8 cellular contexts compared by ENCODE assay signal in the genomic region with DNA sequence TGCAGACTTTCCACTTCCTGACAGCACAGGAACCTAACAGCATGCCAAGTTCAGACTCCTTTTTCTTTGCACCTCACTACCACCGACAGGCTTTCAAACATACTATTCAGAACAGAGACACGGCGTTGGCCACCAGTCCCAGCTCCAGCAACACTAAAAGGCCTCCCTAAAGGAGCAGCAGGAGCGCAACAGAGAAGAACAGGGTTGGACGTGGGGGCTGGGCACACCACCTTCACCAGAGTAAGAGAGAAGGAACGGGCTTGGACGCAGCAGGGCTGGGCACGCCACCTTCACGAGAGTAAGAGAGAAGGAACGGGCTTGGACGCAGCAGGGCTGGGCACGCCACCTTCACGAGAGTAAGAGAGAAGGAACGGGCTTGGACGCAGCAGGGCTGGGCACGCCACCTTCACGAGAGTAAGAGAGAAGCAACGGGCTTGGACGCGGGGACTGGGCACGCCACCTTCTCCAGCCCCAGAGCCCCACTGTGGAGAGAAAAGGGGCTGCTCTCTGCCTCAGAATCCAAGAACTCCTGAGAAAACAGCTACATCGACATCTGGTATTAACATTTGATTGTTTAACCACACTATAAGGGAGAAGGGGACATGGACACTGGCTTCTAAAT. TPM values are rescaled to one million over a fixed set of nuclear protein-coding genes. Genes with fewer than 3 reads are reported as not detected.
DNase-seq lines count a peak whose midpoint lies in the region; ATAC-seq and TF ChIP-seq lines count a peak whose summit lies in the region.
"Not testable (repeated sequence)": the region's sequence is repeated elsewhere in the genome, so short reads cannot be mapped to it uniquely, and the experiment has no call there.

No MANE protein-coding gene starts in this region.

- not testable (repeated sequence) for H3K27ac Mint-ChIP-seq in GM23338; activated naive CD8-positive, alpha-beta T cell treated with anti-CD3 and anti-CD28 coated beads, Interleukin-2, amount 10 ng/mL, durations not matched to agents 7 days and 5 days
- H3K27ac Mint-ChIP-seq in naive thymus-derived CD8-positive, alpha-beta T cell, result peak overlapping the region in 5 of 10 donors; percentile 10 to 82 (median 46)
- H3K27ac Mint-ChIP-seq in stimulated activated naive CD8-positive, alpha-beta T cell treated with anti-CD3 and anti-CD28 coated beads, Interleukin-15, Interleukin-2, amounts not matched to agents 100 ng/mL and 50 ng/mL, for 24 hours, result peak overlapping the region; percentile 65

- H3K79me2 ChIP-seq in GM23338 (replicated peaks; ENCODE audit: insufficient read depth) (peaks cover 84% of the 10 kb centered on the region), hepatocyte (peaks cover 85% of the 10 kb centered on the region)

- H3K36me3 Mint-ChIP-seq in GM23338 (ENCODE audit: low read depth), result peaks cover 26% of the 10 kb centered on the region
- peaks cover 10% of the 10 kb centered on the region for H3K36me3 Mint-ChIP-seq in activated naive CD8-positive, alpha-beta T cell treated with anti-CD3 and anti-CD28 coated beads, Interleukin-2, amount 10 ng/mL, durations not matched to agents 7 days and 5 days
- peaks cover 0 to 12% (median 2%) of the 10 kb centered on the region in 3 donors for H3K36me3 Mint-ChIP-seq in naive thymus-derived CD8-positive, alpha-beta T cell
- peaks cover 24% of the 10 kb centered on the region for H3K36me3 Mint-ChIP-seq in stimulated activated naive CD8-positive, alpha-beta T cell treated with anti-CD3 and anti-CD28 coated beads, Interleukin-15, Interleukin-2, amounts not matched to agents 100 ng/mL and 50 ng/mL, for 24 hours (ENCODE audit: low read depth)

- not testable (repeated sequence) for H3K9me2 ChIP-seq in GM23338 (ENCODE audit: insufficient read depth); hepatocyte (replicated peaks; ENCODE audit: insufficient read depth)

- peaks cover 88 to 91% (median 89%) of the 10 kb centered on the region in 11 experiments for H4K20me1 ChIP-seq in BLaER1 treated with 17β-estradiol and CSF1 and Interleukin-3, amounts not matched to agents 10 nM and 100 nM
- H4K20me1 ChIP-seq in GM23338 (replicated peaks; ENCODE audit: insufficient read depth), result peaks cover 79% of the 10 kb centered on the region
- H4K20me1 ChIP-seq in hepatocyte (ENCODE audit: insufficient read depth, poor library complexity, severe bottlenecking), result peaks cover 90% of the 10 kb centered on the region

- peaks cover 76 to 85% (median 81%) of the 10 kb centered on the region in 10 experiments for H3K4me1 ChIP-seq in BLaER1 treated with 17β-estradiol and CSF1 and Interleukin-3, amounts not matched to agents 10 nM and 100 nM
- peaks cover 42% of the 10 kb centered on the region for H3K4me1 ChIP-seq in GM23338 (ENCODE audit: insufficient read depth)
- peaks cover 39% of the 10 kb centered on the region for H3K4me1 ChIP-seq in hepatocyte (ENCODE audit: insufficient read depth)
- peaks cover 62 to 71% of the 10 kb centered on the region in 2 experiments for H3K4me1 ChIP-seq in neutrophil (ENCODE audit: control insufficient read depth in 1 of 2, insufficient read depth in 1 of 2, low read depth in 1 of 2, low read length in 1 of 2)

- CTCF ChIA-PET in RWPE1 (lab: Yijun Ruan, JAX), result interaction anchor here (0.7 kb wide), 1 partner anchor 826 kb away, joined by 4 read pairs; no protein-coding TSS in a partner anchor

- not testable (repeated sequence) for H3K4me3 ChIP-seq in BLaER1 treated with 17β-estradiol and CSF1 and Interleukin-3, amounts not matched to agents 10 nM and 100 nM; GM23338; hepatocyte; neutrophil (ENCODE audit: low read depth in 1 of 2, low read length in 1 of 2)

- peaks cover 12% of the 10 kb centered on the region for H3K27me3 Mint-ChIP-seq in GM23338 (ENCODE audit: insufficient read depth, low read depth, poor library complexity)
- H3K27me3 Mint-ChIP-seq in activated naive CD8-positive, alpha-beta T cell treated with anti-CD3 and anti-CD28 coated beads, Interleukin-2, amount 10 ng/mL, durations not matched to agents 7 days and 5 days; naive thymus-derived CD8-positive, alpha-beta T cell; stimulated activated naive CD8-positive, alpha-beta T cell treated with anti-CD3 and anti-CD28 coated beads, Interleukin-15, Interleukin-2, amounts not matched to agents 100 ng/mL and 50 ng/mL, for 24 hours: not testable (repeated sequence)

- H3K4me1 Mint-ChIP-seq in GM23338, result peaks cover 33% of the 10 kb centered on the region
- H3K4me1 Mint-ChIP-seq in activated naive CD8-positive, alpha-beta T cell treated with anti-CD3 and anti-CD28 coated beads, Interleukin-2, amount 10 ng/mL, durations not matched to agents 7 days and 5 days, result peaks cover 36% of the 10 kb centered on the region
- H3K4me1 Mint-ChIP-seq in naive thymus-derived CD8-positive, alpha-beta T cell, result peaks cover 16 to 49% (median 43%) of the 10 kb centered on the region in 4 donors
- peaks cover 48% of the 10 kb centered on the region for H3K4me1 Mint-ChIP-seq in stimulated activated naive CD8-positive, alpha-beta T cell treated with anti-CD3 and anti-CD28 coated beads, Interleukin-15, Interleukin-2, amounts not matched to agents 100 ng/mL and 50 ng/mL, for 24 hours (ENCODE audit: low read depth)

- ATAC-seq in GM23338; naive thymus-derived CD8-positive, alpha-beta T cell: not testable (repeated sequence)
- ATAC-seq in activated naive CD8-positive, alpha-beta T cell treated with anti-CD3 and anti-CD28 coated beads, Interleukin-2, amount 10 ng/mL, durations not matched to agents 7 days and 5 days (ENCODE audit: low read depth), result peak; percentile 35

- peaks cover 0 to 12% (median 0%) of the 10 kb centered on the region in 11 experiments; a peak in 7 of 22 replicates for H3K9me3 ChIP-seq in BLaER1 treated with 17β-estradiol and CSF1 and Interleukin-3, amounts not matched to agents 10 nM and 100 nM (replicated peaks in 1 of 11)
- not testable (repeated sequence) for H3K9me3 ChIP-seq in hepatocyte (ENCODE audit: low read depth); neutrophil

- DNase-seq in GM23338 (ENCODE audit: low spot score); RWPE1 (ENCODE audit: low spot score); activated naive CD8-positive, alpha-beta T cell treated with anti-CD3 and anti-CD28 coated beads, Interleukin-2, amount 10 ng/mL, durations not matched to agents 7 days and 5 days; hepatocyte (ENCODE audit: low spot score); naive thymus-derived CD8-positive, alpha-beta T cell: not testable (repeated sequence)

- peaks cover 6 to 72% (median 55%) of the 10 kb centered on the region in 11 experiments for H3K36me3 ChIP-seq in BLaER1 treated with 17β-estradiol and CSF1 and Interleukin-3, amounts not matched to agents 10 nM and 100 nM
- H3K36me3 ChIP-seq in GM23338 (ENCODE audit: insufficient read depth); hepatocyte (replicated peaks; ENCODE audit: insufficient read depth, low read depth); neutrophil: not testable (repeated sequence)

- H3K9ac ChIP-seq in BLaER1 treated with 17β-estradiol and CSF1 and Interleukin-3, amounts not matched to agents 10 nM and 100 nM, result peak overlapping the region in 3 of 11 experiments; percentile 7 to 20 (median 8); a peak in 4 of 22 replicates

- H3K4me2 ChIP-seq in BLaER1 treated with 17β-estradiol and CSF1 and Interleukin-3, amounts not matched to agents 10 nM and 100 nM, result peak overlapping the region; percentile 30 to 77 (median 59)
- 0 out of 2 replicates have a peak overlapping the region, but pooled peaks have one; percentile 38 for H3K4me2 ChIP-seq in GM23338
- not testable (repeated sequence) for H3K4me2 ChIP-seq in hepatocyte

- POLR2A ChIA-PET in RWPE1 (lab: Yijun Ruan, JAX; ENCODE audit: low non-redundant PET), result not testable (repeated sequence)
- POLR2A ChIA-PET in activated naive CD8-positive, alpha-beta T cell treated with anti-CD3 and anti-CD28 coated beads, Interleukin-2, amount 10 ng/mL, durations not matched to agents 7 days and 5 days (lab: Charles Lee), result interaction anchor here (1.4 kb wide), 1 partner anchor 11 kb away, joined by 5 read pairs; no protein-coding TSS in a partner anchor
- POLR2A ChIA-PET in naive thymus-derived CD8-positive, alpha-beta T cell (lab: Charles Lee), result interaction anchor here (0.5 to 0.8 kb wide), 3 partner anchors 12 to 145 kb away, joined by 3 to 5 read pairs (median 3); no protein-coding TSS in a partner anchor

- not testable (repeated sequence) for H3K27me3 ChIP-seq in BLaER1 treated with 17β-estradiol and CSF1 and Interleukin-3, amounts not matched to agents 10 nM and 100 nM; GM23338 (ENCODE audit: insufficient read depth); hepatocyte; neutrophil

- H3K4me3 Mint-ChIP-seq in GM23338; activated naive CD8-positive, alpha-beta T cell treated with anti-CD3 and anti-CD28 coated beads, Interleukin-2, amount 10 ng/mL, durations not matched to agents 7 days and 5 days; stimulated activated naive CD8-positive, alpha-beta T cell treated with anti-CD3 and anti-CD28 coated beads, Interleukin-15, Interleukin-2, amounts not matched to agents 100 ng/mL and 50 ng/mL, for 24 hours: not testable (repeated sequence)
- H3K4me3 Mint-ChIP-seq in naive thymus-derived CD8-positive, alpha-beta T cell, result peak overlapping the region in 7 of 10 donors; percentile 15 to 75 (median 50)

- H3F3A ChIP-seq in GM23338 (replicated peaks; ENCODE audit: low read depth), result 0 out of 2 replicates have a peak, but pooled peaks cover 15% of the 10 kb centered on the region

- peak overlapping the region in 2 of 11 experiments; percentile 14 to 35; a peak in 1 of 22 replicates for H3K27ac ChIP-seq in BLaER1 treated with 17β-estradiol and CSF1 and Interleukin-3, amounts not matched to agents 10 nM and 100 nM
- H3K27ac ChIP-seq in GM23338 (ENCODE audit: low read depth), result not testable (repeated sequence)
- peak overlapping the region; percentile 17 for H3K27ac ChIP-seq in RWPE1
- H3K27ac ChIP-seq in hepatocyte, result peak overlapping the region; percentile 27
- peak overlapping the region; percentile 46 for H3K27ac ChIP-seq in neutrophil

- H3K9me3 Mint-ChIP-seq in GM23338; activated naive CD8-positive, alpha-beta T cell treated with anti-CD3 and anti-CD28 coated beads, Interleukin-2, amount 10 ng/mL, durations not matched to agents 7 days and 5 days; naive thymus-derived CD8-positive, alpha-beta T cell; stimulated activated naive CD8-positive, alpha-beta T cell treated with anti-CD3 and anti-CD28 coated beads, Interleukin-15, Interleukin-2, amounts not matched to agents 100 ng/mL and 50 ng/mL, for 24 hours: not testable (repeated sequence)

- not testable (repeated sequence) for TF ChIP-seq CTCF in GM23338 (conservative IDR thresholded peaks at IDR 0.05; ENCODE audit: low read depth in 2 of 2); RWPE1 (conservative IDR thresholded peaks at IDR 0.05; ENCODE audit: low read depth); hepatocyte (IDR thresholded peaks at IDR 0.05; ENCODE audit: poor library complexity); neutrophil (IDR thresholded peaks at IDR 0.05)

- H2AFZ ChIP-seq in GM23338, hepatocyte: not testable (repeated sequence)

- 97% methylated on average over 18 of the region's 22 CpGs for WGBS in hepatocyte (ENCODE audit: low lambda C conversion rate, missing lambda C conversion rate)

RNA-seq across cellular contexts. Expression of gene ANKRD11, which starts 56.9 kb away (rescaled TPM):
- 114 and 159 TPM in 2 replicates for total RNA-seq in GM23338 (2014; rRNA removed; shearing (Covaris generic))
- polyA plus RNA-seq in GM23338 (2016; fragmentation: Nextera tagmentation; extraction: Ambion mirVana), result 130 and 140 TPM in 2 replicates
- 100 to 1,000 TPM; 213 to 217 TPM for total RNA-seq in activated naive CD8-positive, alpha-beta T cell treated with anti-CD3 and anti-CD28 coated beads, Interleukin-2, amount 10 ng/mL, durations not matched to agents 7 days and 5 days
- 48.7 and 50.6 TPM in 2 replicates for total RNA-seq in hepatocyte
- 130 and 135 TPM in 2 replicates for polyA plus RNA-seq in hepatocyte
- total RNA-seq in naive thymus-derived CD8-positive, alpha-beta T cell, result 100 to 1,000 TPM; 326 to 328 TPM
- polyA plus RNA-seq in naive thymus-derived CD8-positive, alpha-beta T cell, result 10 to 100 TPM in 2 of 3 donors, 1 to 10 TPM in 1; 8.9 to 61.1 (median 13.9) TPM
